In the genomic region with DNA sequence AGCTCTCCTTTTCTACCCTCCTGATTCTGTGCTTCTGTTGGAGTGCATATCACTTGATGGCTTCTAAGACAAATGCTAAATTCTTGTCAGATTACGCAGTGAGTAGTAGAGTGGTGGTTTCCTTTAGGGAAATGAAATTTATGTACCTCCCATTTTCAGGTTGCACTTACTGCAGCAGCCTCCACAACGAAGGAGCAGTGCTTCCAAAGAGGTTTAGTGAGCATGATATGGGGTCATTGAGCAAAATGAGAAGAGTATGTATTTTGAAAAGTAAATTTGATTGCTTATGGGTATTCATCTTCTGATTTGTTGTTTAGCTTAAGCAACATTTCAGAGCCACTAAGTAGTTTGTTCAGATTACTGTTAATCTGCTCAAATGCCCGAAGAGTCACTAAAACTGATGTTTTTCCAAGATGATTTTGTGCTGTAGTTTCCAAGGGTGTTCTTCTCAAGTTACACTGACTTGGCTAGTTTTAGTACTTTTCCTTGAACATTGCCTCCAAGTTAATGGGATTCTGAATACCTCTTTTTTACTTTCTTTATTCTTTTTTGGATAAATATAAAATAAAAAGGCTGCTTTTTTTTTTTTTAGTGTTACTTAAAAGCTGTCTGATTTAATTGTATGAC, we compare ENCODE assay signal across 11 cellular contexts.
A peak's percentile ranks its signal among the peaks of the same experiment; 100 is the strongest.
DNase-seq lines count a peak whose midpoint lies in the region; ATAC-seq lines count a peak whose summit lies in the region.
"Had no signal": no experiment of that assay in that cellular context is flagged by ENCODE, and none has a peak within 500 bp of the region (broad histone marks: within the 10 kb centered on the region; RNA-seq: fewer than 3 reads in every experiment).

No MANE protein-coding gene starts in this region.

- H3K9me3 ChIP-seq in SK-N-MC (ENCODE audit: low read depth, low read length) = no peaks in the 10 kb centered on the region
- H3K9me3 ChIP-seq in skeletal muscle satellite cell (replicated peaks; ENCODE audit: low read length) = no peaks in the 10 kb centered on the region
- H3K9me3 ChIP-seq: upper lobe of right lung had no signal

- ATAC-seq in GM21576 (IDR thresholded peaks at IDR 0.05; ENCODE audit: unreplicated experiment) = no peak
- ATAC-seq: upper lobe of right lung had no signal

- no peaks in the 10 kb centered on the region for H3K36me3 Mint-ChIP-seq in dendritic cell treated with granulocyte-macrophage colony-stimulating factor and Interleukin-4, amounts not matched to agents 40 ng/mL and 50 ng/mL, for 4 days (ENCODE audit: low read depth)

- peak overlapping the region; percentile 85 for H3K27ac ChIP-seq in SK-N-MC
- H3K27ac ChIP-seq: upper lobe of right lung had no signal

- no peaks in the 10 kb centered on the region for H3K27me3 Mint-ChIP-seq in dendritic cell treated with granulocyte-macrophage colony-stimulating factor and Interleukin-4, amounts not matched to agents 40 ng/mL and 50 ng/mL, for 4 days

- H3K4me3 ChIP-seq in SK-N-MC (peak overlapping the region; percentile 66), skeletal muscle satellite cell (ENCODE audit: low read length) (no peak overlapping the region)
- H3K4me3 ChIP-seq: upper lobe of right lung had no signal

- DNase-seq in NOMO-1 (lab: John Stamatoyannopoulos, UW; ENCODE audit: unreplicated experiment in 2 of 2) = peak; percentile 5 to 43
- DNase-seq in NOMO-1 treated with dmso at 0.1 percent for 144 hours (lab: John Stamatoyannopoulos, UW; ENCODE audit: unreplicated experiment) = no peak
- DNase-seq in SK-N-MC (ENCODE audit: low read depth, low spot score) = no peak
- DNase-seq in DMS114 treated with DMSO at 0.1 percent for 48 hours (lab: John Stamatoyannopoulos, UW; ENCODE audit: unreplicated experiment) = no peak
- no peak for DNase-seq in NCI-H446 (lab: John Stamatoyannopoulos, UW)
- DNase-seq: NCI-H2171 treated with DMSO at 0.1 percent for 48 hours; stimulated activated CD4-positive, alpha-beta T cell treated with anti-CD3 and anti-CD28 coated beads, Interleukin-2, amount 100 ng/mL, for 24 hours; upper lobe of right lung had no signal

- peak overlapping the region; percentile 53 for H3K4me2 ChIP-seq in skeletal muscle satellite cell (ENCODE audit: low read length)

- H3K27ac Mint-ChIP-seq in dendritic cell treated with granulocyte-macrophage colony-stimulating factor and Interleukin-4, amounts not matched to agents 40 ng/mL and 50 ng/mL, for 4 days = peak overlapping the region; percentile 88

- H3K4me3 Mint-ChIP-seq in dendritic cell treated with granulocyte-macrophage colony-stimulating factor and Interleukin-4, amounts not matched to agents 40 ng/mL and 50 ng/mL, for 4 days = no peak overlapping the region

- no peaks in the 10 kb centered on the region for H3K27me3 ChIP-seq in skeletal muscle satellite cell (ENCODE audit: control insufficient read depth, insufficient read depth, low read length)
- H3K27me3 ChIP-seq: upper lobe of right lung had no signal

- peaks cover 16% of the 10 kb centered on the region for H3K4me1 ChIP-seq in skeletal muscle satellite cell (ENCODE audit: control insufficient read depth, insufficient read depth, low read length)

- no peaks in the 10 kb centered on the region for H3K9me3 Mint-ChIP-seq in dendritic cell treated with granulocyte-macrophage colony-stimulating factor and Interleukin-4, amounts not matched to agents 40 ng/mL and 50 ng/mL, for 4 days

- peaks cover 34% of the 10 kb centered on the region for H3K4me1 Mint-ChIP-seq in dendritic cell treated with granulocyte-macrophage colony-stimulating factor and Interleukin-4, amounts not matched to agents 40 ng/mL and 50 ng/mL, for 4 days (ENCODE audit: low read depth)

- intact Hi-C loops in dendritic cell treated with granulocyte-macrophage colony-stimulating factor and Interleukin-4, amounts not matched to agents 40 ng/mL and 50 ng/mL, for 4 days (cut with micrococcal nuclease) = no loop called here

- H3K36me3 ChIP-seq in SK-N-MC (ENCODE audit: insufficient read depth, low read length) = peaks cover 18% of the 10 kb centered on the region
- no peaks in the 10 kb centered on the region for H3K36me3 ChIP-seq in skeletal muscle satellite cell (ENCODE audit: insufficient read depth, low read length)
- H3K36me3 ChIP-seq: upper lobe of right lung had no signal

- peak overlapping the region; percentile 53 for H3K9ac ChIP-seq in SK-N-MC (ENCODE audit: insufficient read length)
- H3K9ac ChIP-seq in skeletal muscle satellite cell (ENCODE audit: low read depth, low read length) = peak overlapping the region; percentile 27

Comparison
In these comparisons a context has a peak if more than half of its experiments do, and no peak if none do; other contexts are left out.
1. DNase-seq: peak in NOMO-1 (2 of 2); none in NOMO-1 treated with dmso at 0.1 percent for 144 hours (single experiment), SK-N-MC (single experiment), DMS114 treated with DMSO at 0.1 percent for 48 hours (single experiment) and NCI-H446 (0 of 2).